In genomic region chr6:31575335-31575901, GRCh38 we compare ENCODE assay signal across 8 cellular contexts. TPM values are rescaled to one million over a fixed set of nuclear protein-coding genes. Genes with fewer than 3 reads are reported as not detected.
DNase-seq lines count a peak whose midpoint lies in the region; ATAC-seq and TF ChIP-seq lines count a peak whose summit lies in the region.

TNF (plus strand) TSS chr6:31575565; CDS start chr6:31575742, 177 bp downstream.

- H3K9me3 Mint-ChIP-seq in chondrocyte (ENCODE audit: low read depth) = no peaks in the 10 kb centered on the region

- H3K4me2 ChIP-seq in parathyroid adenoma (ENCODE audit: low read length) = no peak within 1 kb of the TSS

- H3K4me1 Mint-ChIP-seq in chondrocyte (ENCODE audit: low read depth) = peaks cover 3% of the 10 kb centered on the region

- no peak within 1 kb of the TSS for H2AFZ ChIP-seq in parathyroid adenoma

- in situ Hi-C loops in GM13976 (cut with MboI; ENCODE audit: low sequenced_read_pairs, unreplicated experiment) = no loop called here

- H3K27ac Mint-ChIP-seq in chondrocyte (ENCODE audit: unreplicated experiment) = peak within 1 kb of the TSS; percentile 3

- no peaks in the 10 kb centered on the region for H3K27me3 ChIP-seq in parathyroid adenoma (ENCODE audit: control insufficient read depth, insufficient read depth, low read length)
- no peaks in the 10 kb centered on the region for H3K27me3 ChIP-seq in uterus

- H3K9me3 ChIP-seq in parathyroid adenoma (ENCODE audit: control insufficient read depth, low read length) = no peaks in the 10 kb centered on the region
- no peaks in the 10 kb centered on the region for H3K9me3 ChIP-seq in uterus

- H3K4me3 ChIP-seq in parathyroid adenoma (ENCODE audit: low read depth, low read length) = peak within 1 kb of the TSS; percentile 37
- H3K4me3 ChIP-seq in uterus = peak within 1 kb of the TSS in 1 of 2 donors; percentile 7

- no peaks in the 10 kb centered on the region for H3K27me3 Mint-ChIP-seq in chondrocyte (ENCODE audit: low read depth)

- H3K27ac ChIP-seq in parathyroid adenoma (no peak within 1 kb of the TSS), uterus (peak within 1 kb of the TSS; percentile 7 to 50)

- no peaks in the 10 kb centered on the region for H3K36me3 Mint-ChIP-seq in chondrocyte (ENCODE audit: low read depth)

- TF ChIP-seq POLR2A in uterus (IDR thresholded peaks at IDR 0.05) = no peak

- intact Hi-C loops in uterus (cut with DNase I; ENCODE audit: low total_unique reads) = no loop called here

- no peak for TF ChIP-seq CTCF in GM13976 (IDR thresholded peaks at IDR 0.05; ENCODE audit: borderline replicate concordance, control extremely low read depth, extremely low read depth, insufficient read depth, missing control alignments)
- TF ChIP-seq CTCF in chondrocyte (IDR thresholded peaks at IDR 0.05) = no peak
- no peak for TF ChIP-seq CTCF in parathyroid adenoma (IDR thresholded peaks at IDR 0.05)
- TF ChIP-seq CTCF in uterus (IDR thresholded peaks at IDR 0.05) = no peak

- H3K4me1 ChIP-seq in parathyroid adenoma (no peaks in the 10 kb centered on the region), uterus (peaks cover 0 to 2% of the 10 kb centered on the region in 2 donors)

- H3K36me3 ChIP-seq in parathyroid adenoma (ENCODE audit: control insufficient read depth, insufficient read depth, low read length) = no peaks in the 10 kb centered on the region
- no peaks in the 10 kb centered on the region for H3K36me3 ChIP-seq in uterus

- peak; percentile 83 for DNase-seq in GM13976 (ENCODE audit: low spot score)
- peak; percentile 76 for DNase-seq in T-helper 22 cell (ENCODE audit: low read depth)
- no peak for DNase-seq in chondrocyte (ENCODE audit: low spot score)
- DNase-seq in uterus = peak; percentile 36 to 61
- DNase-seq in dermis blood vessel endothelial cell = no peak

- ATAC-seq in HG02610 (IDR thresholded peaks at IDR 0.05; ENCODE audit: unreplicated experiment) = no peak
- ATAC-seq in GM18909 (IDR thresholded peaks at IDR 0.05; ENCODE audit: poor library complexity, unreplicated experiment) = no peak

- H3K79me2 ChIP-seq in parathyroid adenoma = no peaks in the 10 kb centered on the region

- no peak within 1 kb of the TSS for H3K4me3 Mint-ChIP-seq in chondrocyte (ENCODE audit: unreplicated experiment)

- no peak within 1 kb of the TSS for H3K9ac ChIP-seq in parathyroid adenoma

RNA-seq across cellular contexts. Expression of gene TNF, which starts in this region (rescaled TPM):
- total RNA-seq in chondrocyte (not detected in 3 replicates), uterus (1 to 10 TPM in 1 of 4 donors, not detected in 3; 1.3 TPM), dermis blood vessel endothelial cell (0.17 TPM in 1 of 2 replicates, not detected in the other)

Comparison
In these comparisons a context has a peak if more than half of its experiments do, and no peak if none do; other contexts are left out.
1. DNase-seq: peak in GM13976 (single experiment), T-helper 22 cell (single experiment) and uterus (2 of 2); none in chondrocyte (single experiment) and dermis blood vessel endothelial cell (single experiment).